In genomic region chrX:24494544-24495113, GRCh38 we compare ENCODE assay signal across 8 cellular contexts. TPM values are rescaled to one million over a fixed set of nuclear protein-coding genes. Genes with fewer than 3 reads are reported as not detected.
DNase-seq lines count a peak whose midpoint lies in the region; ATAC-seq, FAIRE-seq and TF ChIP-seq lines count a peak whose summit lies in the region.

No MANE protein-coding gene starts in this region.

- H3K4me3 ChIP-seq in astrocyte of the cerebellum (ENCODE audit: low read depth, low read length): no peak overlapping the region

- in situ Hi-C loops in astrocyte of the cerebellum (cut with HindIII; ENCODE audit: low sequenced_read_pairs): no loop called here

- intact Hi-C loops in left colon (cut with DNase I, micrococcal nuclease): loop anchor here (10.0 kb wide), 1 partner anchor 100 kb away; no protein-coding TSS in a partner anchor

- TF ChIP-seq CTCF in D721Med (IDR thresholded peaks at IDR 0.05; ENCODE audit: insufficient read depth, missing control alignments) (no peak), astrocyte of the cerebellum (IDR thresholded peaks at IDR 0.05; ENCODE audit: low read depth, low read length, missing control alignments) (no peak)

- peak; percentile 84 for FAIRE-seq in D721Med (lab: Jason Lieb, UNC)

- ATAC-seq in left colon: peak; percentile 85
- no peak for ATAC-seq in GM19351 (IDR thresholded peaks at IDR 0.05; ENCODE audit: unreplicated experiment)

- no peak for DNase-seq in D721Med (ENCODE audit: insufficient read length, low spot score)
- DNase-seq in LoVo (ENCODE audit: low spot score): peak; percentile 64
- peak; percentile 80 for DNase-seq in astrocyte of the cerebellum (ENCODE audit: low read depth)
- DNase-seq in left colon: peak in 1 of 2 donors; percentile 48
- no peak for DNase-seq in NCI-H524 (lab: John Stamatoyannopoulos, UW)
- no peak for DNase-seq in activated CD4-positive, alpha-beta T cell treated with anti-CD3 and anti-CD28 coated beads for 4 hours
- no peak for DNase-seq in HCEC 1CT

RNA-seq across cellular contexts. Expression of gene PDK3, which starts 29.5 kb away (rescaled TPM):
- 10 to 100 TPM; 16.2 to 24.2 TPM for total RNA-seq in left colon

Comparison
In these comparisons a context has a peak if more than half of its experiments do, and no peak if none do; other contexts are left out.
1. DNase-seq: peak in LoVo (single experiment) and astrocyte of the cerebellum (single experiment); none in D721Med (single experiment), NCI-H524 (0 of 2), activated CD4-positive, alpha-beta T cell treated with anti-CD3 and anti-CD28 coated beads for 4 hours (0 of 2) and HCEC 1CT (single experiment).